In the genomic region with DNA sequence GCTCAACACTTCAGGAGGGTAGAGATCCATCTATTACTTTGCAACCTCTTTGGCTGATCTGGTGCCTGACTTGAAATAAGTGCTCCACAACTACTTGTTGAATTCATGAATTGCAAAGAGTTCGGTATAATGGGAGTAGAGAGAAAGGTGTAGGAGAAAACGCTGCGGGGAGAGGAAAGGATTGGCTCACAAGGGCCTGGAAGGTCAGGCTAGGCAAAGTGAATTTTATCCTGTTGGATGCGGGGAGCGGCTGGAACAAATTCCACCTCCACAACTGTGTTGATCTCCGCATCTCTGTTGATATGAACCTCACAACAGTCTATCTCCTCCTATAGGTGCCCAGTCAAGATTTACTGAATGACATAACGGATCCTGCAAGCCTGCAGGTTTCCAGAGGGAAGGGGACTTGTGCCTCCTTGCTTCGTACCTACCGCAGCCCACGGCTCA, we compare ENCODE assay signal across 8 cellular contexts. TPM values are rescaled to one million over a fixed set of nuclear protein-coding genes. Genes with fewer than 3 reads are reported as not detected.
DNase-seq lines count a peak whose midpoint lies in the region; ATAC-seq, FAIRE-seq and TF ChIP-seq lines count a peak whose summit lies in the region.

No MANE protein-coding gene starts in this region.

- no peaks in the 10 kb centered on the region for H4K20me1 ChIP-seq in hepatocyte (ENCODE audit: insufficient read depth, poor library complexity, severe bottlenecking)

- peak overlapping the region; percentile 75 for H3K4me3 ChIP-seq in left ventricle myocardium inferior
- peak overlapping the region; percentile 77 for H3K4me3 ChIP-seq in hepatocyte
- peak overlapping the region; percentile 99 for H3K4me3 ChIP-seq in skeletal muscle satellite cell (ENCODE audit: low read length)

- H3K9ac ChIP-seq in skeletal muscle satellite cell (ENCODE audit: low read depth, low read length), result peak overlapping the region; percentile 97

- H3K9me3 Mint-ChIP-seq in activated B cell treated with CpG ODN at 0.5 μM for 24 hours, result no peaks in the 10 kb centered on the region

- POLR2A ChIA-PET in activated B cell treated with CpG ODN at 0.5 μM for 24 hours (lab: Charles Lee), result no interaction called here

- TF ChIP-seq CTCF in left ventricle myocardium inferior (IDR thresholded peaks at IDR 0.05; ENCODE audit: borderline replicate concordance) (no peak), activated B cell treated with CpG ODN at 0.5 μM for 24 hours (IDR thresholded peaks at IDR 0.05) (no peak), hepatocyte (IDR thresholded peaks at IDR 0.05; ENCODE audit: poor library complexity) (no peak)

- CTCF ChIA-PET in activated B cell treated with CpG ODN at 0.5 μM for 24 hours (lab: Charles Lee), result no interaction called here

- peak overlapping the region; percentile 47 for H3K27ac Mint-ChIP-seq in activated B cell treated with CpG ODN at 0.5 μM for 24 hours

- peak overlapping the region; percentile 100 for H3K4me3 Mint-ChIP-seq in activated B cell treated with CpG ODN at 0.5 μM for 24 hours

- H3K4me2 ChIP-seq in hepatocyte (peak overlapping the region; percentile 93), skeletal muscle satellite cell (ENCODE audit: low read length) (peak overlapping the region; percentile 96)

- peak overlapping the region; percentile 80 for H2AFZ ChIP-seq in hepatocyte

- H3K36me3 ChIP-seq in left ventricle myocardium inferior (peaks cover 12% of the 10 kb centered on the region), hepatocyte (replicated peaks; ENCODE audit: insufficient read depth, low read depth) (no peaks in the 10 kb centered on the region), skeletal muscle satellite cell (ENCODE audit: insufficient read depth, low read length) (peaks cover 13% of the 10 kb centered on the region)

- H3K36me3 Mint-ChIP-seq in activated B cell treated with CpG ODN at 0.5 μM for 24 hours (ENCODE audit: low read depth), result peaks cover 30% of the 10 kb centered on the region

- H3K4me1 Mint-ChIP-seq in activated B cell treated with CpG ODN at 0.5 μM for 24 hours, result peaks cover 61% of the 10 kb centered on the region

- H3K27me3 ChIP-seq in left ventricle myocardium inferior (ENCODE audit: low read depth), result no peaks in the 10 kb centered on the region
- H3K27me3 ChIP-seq in hepatocyte, result no peaks in the 10 kb centered on the region
- no peaks in the 10 kb centered on the region for H3K27me3 ChIP-seq in skeletal muscle satellite cell (ENCODE audit: control insufficient read depth, insufficient read depth, low read length)

- intact Hi-C loops in left ventricle myocardium inferior (cut with micrococcal nuclease) (no loop called here), Right ventricle myocardium superior (cut with DNase I) (no loop called here), activated B cell treated with CpG ODN at 0.5 μM for 24 hours (cut with micrococcal nuclease) (loop anchor here (1.0 to 10.0 kb wide), 11 partner anchors 16 to 662 kb away; partner anchors contain the start of genes CREBBP, DNASE1, NLRC3 and TFAP4)

- no peak for FAIRE-seq in GM19239 (lab: Jason Lieb, UNC)

- H3K27me3 Mint-ChIP-seq in activated B cell treated with CpG ODN at 0.5 μM for 24 hours, result no peaks in the 10 kb centered on the region

- WGBS in hepatocyte (ENCODE audit: low lambda C conversion rate, missing lambda C conversion rate), result 6% methylated on average over 10 of the region's 10 CpGs

- ATAC-seq in Right ventricle myocardium superior (ENCODE audit: poor library complexity) (no peak), activated B cell treated with CpG ODN at 0.5 μM for 24 hours (ENCODE audit: low read depth) (no peak)

- peaks cover 48% of the 10 kb centered on the region for H3K79me2 ChIP-seq in hepatocyte

- DNase-seq in left ventricle myocardium inferior (no peak), Right ventricle myocardium superior (no peak), activated B cell treated with CpG ODN at 0.5 μM for 24 hours (no peak), hepatocyte (ENCODE audit: low spot score) (no peak), GM19239 (ENCODE audit: insufficient read length, low spot score) (no peak), NCI-H1930 (lab: John Stamatoyannopoulos, UW) (no peak), mucosa of gallbladder (ENCODE audit: low spot score) (no peak)

- no peaks in the 10 kb centered on the region for H3K9me2 ChIP-seq in hepatocyte (replicated peaks; ENCODE audit: insufficient read depth)

- H3K4me1 ChIP-seq in left ventricle myocardium inferior (peaks cover 36% of the 10 kb centered on the region), hepatocyte (ENCODE audit: insufficient read depth) (peaks cover 18% of the 10 kb centered on the region), skeletal muscle satellite cell (ENCODE audit: control insufficient read depth, insufficient read depth, low read length) (peaks cover 11% of the 10 kb centered on the region)

- H3K27ac ChIP-seq in left ventricle myocardium inferior (replicated peaks), result peak overlapping the region; percentile 78
- peak overlapping the region; percentile 82 for H3K27ac ChIP-seq in hepatocyte

- H3K9me3 ChIP-seq in left ventricle myocardium inferior (replicated peaks), result no peaks in the 10 kb centered on the region
- H3K9me3 ChIP-seq in hepatocyte (ENCODE audit: low read depth), result no peaks in the 10 kb centered on the region
- H3K9me3 ChIP-seq in skeletal muscle satellite cell (replicated peaks; ENCODE audit: low read length), result no peaks in the 10 kb centered on the region

RNA-seq across cellular contexts. Expression of gene SLX4, which starts 0.7 kb away (rescaled TPM):
- 2.5 TPM for total RNA-seq in left ventricle myocardium inferior
- 3.2 TPM for total RNA-seq in Right ventricle myocardium superior
- 11.4 and 13.0 TPM in 2 replicates for total RNA-seq in activated B cell treated with CpG ODN at 0.5 μM for 24 hours
- 3.5 and 4.6 TPM in 2 replicates for total RNA-seq in hepatocyte
- 1.9 and 3.4 TPM in 2 replicates for polyA plus RNA-seq in hepatocyte
- total RNA-seq in skeletal muscle satellite cell (2012; rRNA removed), result 4.6 and 5.0 TPM in 2 replicates
- total RNA-seq in mucosa of gallbladder, result 6.8 TPM

RNA-seq across cellular contexts. Expression of gene NLRC3, which starts 33.5 kb away (rescaled TPM):
- total RNA-seq in left ventricle myocardium inferior (0.93 TPM), Right ventricle myocardium superior (0.89 TPM), activated B cell treated with CpG ODN at 0.5 μM for 24 hours (18.5 and 22.2 TPM in 2 replicates), hepatocyte (0.10 TPM in 1 of 2 replicates, not detected in the other), mucosa of gallbladder (4.0 TPM)
- polyA plus RNA-seq in hepatocyte, result 0.15 and 0.17 TPM in 2 replicates
- total RNA-seq in skeletal muscle satellite cell (2012; rRNA removed), result not detected in 2 replicates

RNA-seq across cellular contexts. Expression of gene DNASE1, which starts 43.8 kb away (rescaled TPM):
- total RNA-seq in left ventricle myocardium inferior (7.7 TPM), Right ventricle myocardium superior (8.1 TPM), activated B cell treated with CpG ODN at 0.5 μM for 24 hours (25.6 and 28.5 TPM in 2 replicates), hepatocyte (284 and 295 TPM in 2 replicates), mucosa of gallbladder (24.0 TPM)
- 332 and 337 TPM in 2 replicates for polyA plus RNA-seq in hepatocyte
- 7.4 and 8.9 TPM in 2 replicates for total RNA-seq in skeletal muscle satellite cell (2012; rRNA removed)
